18 cellular contexts compared by ENCODE assay signal in genomic region chrX:20118065-20118824, GRCh38. TPM values are rescaled to one million over a fixed set of nuclear protein-coding genes. Genes with fewer than 3 reads are reported as not detected.
DNase-seq lines count a peak whose midpoint lies in the region; ATAC-seq and TF ChIP-seq lines count a peak whose summit lies in the region.
"Had no signal": no experiment of that assay in that cellular context is flagged by ENCODE, and none has a peak within 500 bp of the region (broad histone marks: within the 10 kb centered on the region; RNA-seq: fewer than 3 reads in every experiment).

No MANE protein-coding gene starts in this region.

- peak overlapping the region in 1 of 4 donors; percentile 9 for H3K27ac ChIP-seq in transverse colon
- H3K27ac ChIP-seq: BLaER1, gastrocnemius medialis had no signal

- intact Hi-C loops in transverse colon (cut with DNase I; ENCODE audit: low total_unique reads): no loop called here

- H3K36me3 ChIP-seq in transverse colon (no peaks in the 10 kb centered on the region), BE2C (no peaks in the 10 kb centered on the region)
- H3K36me3 ChIP-seq: gastrocnemius medialis had no signal

- no peaks in the 10 kb centered on the region for H3K9me3 ChIP-seq in transverse colon
- no peaks in the 10 kb centered on the region for H3K9me3 ChIP-seq in BE2C
- H3K9me3 ChIP-seq: gastrocnemius medialis had no signal

- no peak overlapping the region for H3K4me3 ChIP-seq in transverse colon
- no peak overlapping the region for H3K4me3 ChIP-seq in BE2C (ENCODE audit: low read depth, low read length)
- H3K4me3 ChIP-seq: BLaER1, gastrocnemius medialis had no signal

- no peak for TF ChIP-seq POLR2A in transverse colon (IDR thresholded peaks at IDR 0.05)

- TF ChIP-seq EP300 in transverse colon (IDR thresholded peaks at IDR 0.05; ENCODE audit: low read depth): no peak

- TF ChIP-seq CTCF in transverse colon (IDR thresholded peaks at IDR 0.05) (no peak), BE2C (IDR thresholded peaks at IDR 0.05; ENCODE audit: low read depth, low read length) (no peak)

- DNase-seq in NCI-H1105 treated with DMSO at 0.1 percent for 48 hours (lab: John Stamatoyannopoulos, UW): peak; percentile 18
- no peak for DNase-seq in NCI-H1105 (lab: John Stamatoyannopoulos, UW)
- DNase-seq in NCI-H2196 (lab: John Stamatoyannopoulos, UW; ENCODE audit: unreplicated experiment): peak; percentile 14
- DNase-seq in transverse colon: peak; percentile 45
- DNase-seq in BE2C: no peak
- no peak for DNase-seq in ureter (ENCODE audit: low spot score)
- DNase-seq in activated CD4-positive, alpha-beta T cell treated with anti-CD3 and anti-CD28 coated beads for 48 hours: no peak
- DNase-seq: activated CD4-positive, alpha-beta T cell treated with anti-CD3 and anti-CD28 coated beads, Interleukin-2, amount 10 ng/mL, durations not matched to agents 24 days and 14 days; aorta; gastrocnemius medialis; GDM1; kidney; NCI-H1694; stimulated activated CD4-positive, alpha-beta T cell treated with anti-CD3 and anti-CD28 coated beads, Interleukin-4, amount 100 ng/mL, for 1 hour; stimulated activated naive CD4-positive, alpha-beta T cell treated with Interleukin-2 at 50 U/mL for 16 hours; T-helper 17 cell had no signal

- ATAC-seq in esophagus mucosa: peak; percentile 18
- ATAC-seq: gastrocnemius medialis, T-helper 17 cell had no signal

- in situ Hi-C loops in transverse colon (cut with MboI; ENCODE audit: low pct_ligation_motif_present in 1 of 4, low pct_unique_long_range_greater_than_20kb in 1 of 4, low sequenced_read_pairs in 3 of 4): loop anchor here in 1 of 4 donors (25.0 kb wide), 1 partner anchor 206 kb away; no protein-coding TSS in a partner anchor

- peaks cover 17% of the 10 kb centered on the region for H3K27me3 ChIP-seq in transverse colon
- H3K27me3 ChIP-seq in BE2C: no peaks in the 10 kb centered on the region
- H3K27me3 ChIP-seq: BLaER1 had no signal

- H3K4me1 ChIP-seq in transverse colon (peaks cover 0 to 12% (median 4%) of the 10 kb centered on the region in 4 donors), BE2C (no peaks in the 10 kb centered on the region)

- 24 to 37% methylated on average over 4 to 12 of the region's 12 CpGs for WGBS in transverse colon (ENCODE audit: low coverage in 1 of 2), 2 donors

RNA-seq across cellular contexts. Expression of gene MAP7D2, which starts 1.5 kb away (rescaled TPM):
- 0.56 TPM for total RNA-seq in esophagus mucosa
- 1 to 10 TPM in 3 of 4 donors, not detected in 1; 2.1 to 4.4 (median 2.2) TPM for total RNA-seq in transverse colon
- not detected for polyA plus RNA-seq in BE2C (2012; ENCODE audit: insufficient read depth, insufficient read length, low read depth)
- 1.2 TPM for total RNA-seq in ureter

RNA-seq across cellular contexts. Expression of gene EIF1AX, which starts 23.4 kb away (rescaled TPM):
- 81.6 TPM for total RNA-seq in esophagus mucosa
- 10 to 100 TPM; 10.7 to 45.9 (median 19.9) TPM for total RNA-seq in transverse colon
- polyA plus RNA-seq in BE2C (2012; ENCODE audit: insufficient read depth, insufficient read length, low read depth): 80.4 TPM
- 77.1 TPM for total RNA-seq in ureter

Comparison
In these comparisons a context has a peak if more than half of its experiments do, and no peak if none do; other contexts are left out.
1. DNase-seq: peak in NCI-H1105 treated with DMSO at 0.1 percent for 48 hours (single experiment), NCI-H2196 (single experiment) and transverse colon (single experiment); none in NCI-H1105 (single experiment), BE2C (single experiment), ureter (single experiment) and activated CD4-positive, alpha-beta T cell treated with anti-CD3 and anti-CD28 coated beads for 48 hours (single experiment).